1 cellular context compared by ENCODE assay signal in the genomic region with DNA sequence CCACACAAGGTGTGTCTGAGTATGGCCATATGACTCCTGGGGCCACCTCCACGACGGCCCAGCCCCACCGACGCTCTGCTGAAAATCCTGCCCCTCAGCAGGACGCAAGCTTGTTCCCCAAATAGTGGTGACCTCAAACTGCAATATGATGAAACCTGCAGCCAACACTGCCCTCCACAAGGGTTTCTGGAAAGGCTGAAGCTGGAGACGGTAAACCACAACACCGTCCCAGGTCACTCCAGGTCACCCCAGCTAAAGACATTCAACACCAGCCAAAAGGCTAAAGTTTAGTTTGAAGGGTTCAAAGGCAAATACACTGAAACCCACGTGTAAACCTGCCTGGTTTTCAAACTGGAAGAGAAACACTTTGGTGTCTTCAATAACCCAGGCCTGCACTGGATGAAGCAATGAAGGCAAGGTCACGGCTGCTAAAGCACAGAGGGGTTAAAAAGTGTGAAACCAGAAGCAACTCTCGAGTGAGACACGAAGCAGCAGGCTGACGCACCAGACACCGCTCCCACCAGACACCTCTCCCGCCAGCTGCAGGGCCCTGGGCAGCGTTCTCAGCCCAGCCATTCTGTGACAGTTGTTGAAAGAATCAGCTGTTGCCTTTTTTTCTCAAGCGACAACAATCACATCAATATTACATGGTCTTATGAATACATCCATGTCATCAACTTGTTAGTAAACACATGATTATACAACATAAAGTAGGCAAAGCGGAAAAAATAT.
TF ChIP-seq lines count a peak whose summit lies in the region.

No MANE protein-coding gene starts in this region.

TF ChIP-seq in K562, 482 proteins besides CTCF, POLR2A, EP300 and RAD21 (continued from another document and continues in another):
- TF ChIP-seq ETS1 (conservative IDR thresholded peaks at IDR 0.05; ENCODE audit: control insufficient read depth, low read depth, low read length) = no peak
- no peak for TF ChIP-seq SAFB (IDR thresholded peaks at IDR 0.05; ENCODE audit: borderline replicate concordance, low read depth, low read length)
- TF ChIP-seq CCAR2 (IDR thresholded peaks at IDR 0.05; ENCODE audit: low read depth, low read length) = no peak
- no peak; the same call in 1 of the 2 replicates for TF ChIP-seq ZKSCAN8 (CRISPR knock-in tag; IDR thresholded peaks at IDR 0.05)
- TF ChIP-seq RBM25 (IDR thresholded peaks at IDR 0.05; ENCODE audit: low read depth, low read length, severe bottlenecking) = no peak
- 0 out of 4 replicates have a peak, but pooled peaks of 1 of the 2 experiments have one; percentile 31 for TF ChIP-seq TEAD1 (CRISPR knock-in tag; IDR thresholded peaks at IDR 0.05)
- TF ChIP-seq ZC3H8 (IDR thresholded peaks at IDR 0.05) = no peak
- TF ChIP-seq DIDO1 (tag; IDR thresholded peaks at IDR 0.05; ENCODE audit: low read depth) = peak; percentile 38; the same call in 1 of the 2 replicates
- TF ChIP-seq ZNF143 (CRISPR knock-in tag; IDR thresholded peaks at IDR 0.05) = no peak
- no peak for TF ChIP-seq ETV1 (tag; conservative IDR thresholded peaks at IDR 0.05; ENCODE audit: low read depth)
- TF ChIP-seq MCM3 (IDR thresholded peaks at IDR 0.05) = no peak
- TF ChIP-seq ZNF785 (CRISPR knock-in tag; IDR thresholded peaks at IDR 0.05) = no peak
- no peak for TF ChIP-seq MLX (CRISPR knock-in tag; conservative IDR thresholded peaks at IDR 0.05)
- TF ChIP-seq NR2F6 (CRISPR knock-in tag; IDR thresholded peaks at IDR 0.05) = no peak
- TF ChIP-seq, protein P1, sequence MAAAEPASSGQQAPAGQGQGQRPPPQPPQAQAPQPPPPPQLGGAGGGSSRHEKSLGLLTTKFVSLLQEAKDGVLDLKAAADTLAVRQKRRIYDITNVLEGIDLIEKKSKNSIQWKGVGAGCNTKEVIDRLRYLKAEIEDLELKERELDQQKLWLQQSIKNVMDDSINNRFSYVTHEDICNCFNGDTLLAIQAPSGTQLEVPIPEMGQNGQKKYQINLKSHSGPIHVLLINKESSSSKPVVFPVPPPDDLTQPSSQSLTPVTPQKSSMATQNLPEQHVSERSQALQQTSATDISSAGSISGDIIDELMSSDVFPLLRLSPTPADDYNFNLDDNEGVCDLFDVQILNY (CRISPR knock-in tag; IDR thresholded peaks at IDR 0.05) = no peak
- no peak for TF ChIP-seq ID3 (CRISPR knock-in tag; IDR thresholded peaks at IDR 0.05)
- peak; percentile 27; the same call in 1 of the 2 replicates for TF ChIP-seq ID3 (tag; IDR thresholded peaks at IDR 0.05)
- 0 out of 2 replicates have a peak, but pooled peaks have one; percentile 34 for TF ChIP-seq CBFB (CRISPR knock-in tag; IDR thresholded peaks at IDR 0.05)
- TF ChIP-seq, protein P2, sequence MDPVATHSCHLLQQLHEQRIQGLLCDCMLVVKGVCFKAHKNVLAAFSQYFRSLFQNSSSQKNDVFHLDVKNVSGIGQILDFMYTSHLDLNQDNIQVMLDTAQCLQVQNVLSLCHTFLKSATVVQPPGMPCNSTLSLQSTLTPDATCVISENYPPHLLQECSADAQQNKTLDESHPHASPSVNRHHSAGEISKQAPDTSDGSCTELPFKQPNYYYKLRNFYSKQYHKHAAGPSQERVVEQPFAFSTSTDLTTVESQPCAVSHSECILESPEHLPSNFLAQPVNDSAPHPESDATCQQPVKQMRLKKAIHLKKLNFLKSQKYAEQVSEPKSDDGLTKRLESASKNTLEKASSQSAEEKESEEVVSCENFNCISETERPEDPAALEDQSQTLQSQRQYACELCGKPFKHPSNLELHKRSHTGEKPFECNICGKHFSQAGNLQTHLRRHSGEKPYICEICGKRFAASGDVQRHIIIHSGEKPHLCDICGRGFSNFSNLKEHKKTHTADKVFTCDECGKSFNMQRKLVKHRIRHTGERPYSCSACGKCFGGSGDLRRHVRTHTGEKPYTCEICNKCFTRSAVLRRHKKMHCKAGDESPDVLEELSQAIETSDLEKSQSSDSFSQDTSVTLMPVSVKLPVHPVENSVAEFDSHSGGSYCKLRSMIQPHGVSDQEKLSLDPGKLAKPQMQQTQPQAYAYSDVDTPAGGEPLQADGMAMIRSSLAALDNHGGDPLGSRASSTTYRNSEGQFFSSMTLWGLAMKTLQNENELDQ (CRISPR knock-in tag; IDR thresholded peaks at IDR 0.05; ENCODE audit: borderline replicate concordance) = no peak
- no peak for TF ChIP-seq PTRF (tag; IDR thresholded peaks at IDR 0.05)
- no peak for TF ChIP-seq PHF21A (IDR thresholded peaks at IDR 0.05; ENCODE audit: borderline replicate concordance, low read depth)
- TF ChIP-seq ZFX (CRISPR knock-in tag; IDR thresholded peaks at IDR 0.05) = no peak
- no peak for TF ChIP-seq NUFIP1 (IDR thresholded peaks at IDR 0.05; ENCODE audit: partially characterized antibody)
- TF ChIP-seq PYGO2 (tag; IDR thresholded peaks at IDR 0.05) = no peak
- no peak for TF ChIP-seq ZNF668 (CRISPR knock-in tag; IDR thresholded peaks at IDR 0.05)
- TF ChIP-seq SMAD4 (CRISPR knock-in tag; conservative IDR thresholded peaks at IDR 0.05) = peak; percentile 98
- no peak for TF ChIP-seq IFI16 (CRISPR knock-in tag; IDR thresholded peaks at IDR 0.05)
- TF ChIP-seq NFYB (IDR thresholded peaks at IDR 0.05; ENCODE audit: extremely low read depth, insufficient read length) = no peak
- TF ChIP-seq ATF6 (CRISPR knock-in tag; IDR thresholded peaks at IDR 0.05) = no peak
- TF ChIP-seq ZNF140 (CRISPR knock-in tag; IDR thresholded peaks at IDR 0.05) = no peak
- TF ChIP-seq, protein P3, sequence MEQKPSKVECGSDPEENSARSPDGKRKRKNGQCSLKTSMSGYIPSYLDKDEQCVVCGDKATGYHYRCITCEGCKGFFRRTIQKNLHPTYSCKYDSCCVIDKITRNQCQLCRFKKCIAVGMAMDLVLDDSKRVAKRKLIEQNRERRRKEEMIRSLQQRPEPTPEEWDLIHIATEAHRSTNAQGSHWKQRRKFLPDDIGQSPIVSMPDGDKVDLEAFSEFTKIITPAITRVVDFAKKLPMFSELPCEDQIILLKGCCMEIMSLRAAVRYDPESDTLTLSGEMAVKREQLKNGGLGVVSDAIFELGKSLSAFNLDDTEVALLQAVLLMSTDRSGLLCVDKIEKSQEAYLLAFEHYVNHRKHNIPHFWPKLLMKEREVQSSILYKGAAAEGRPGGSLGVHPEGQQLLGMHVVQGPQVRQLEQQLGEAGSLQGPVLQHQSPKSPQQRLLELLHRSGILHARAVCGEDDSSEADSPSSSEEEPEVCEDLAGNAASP (IDR thresholded peaks at IDR 0.05) = peak; percentile 89; the same call in 1 of the 2 replicates
- TF ChIP-seq ZNF696 (CRISPR knock-in tag; conservative IDR thresholded peaks at IDR 0.05) = no peak
- 0 out of 2 replicates have a peak, but pooled peaks have one; percentile 70 for TF ChIP-seq DDX20 (tag; IDR thresholded peaks at IDR 0.05; ENCODE audit: low read depth)
- TF ChIP-seq KAT2B (IDR thresholded peaks at IDR 0.05; ENCODE audit: low read depth, low read length) = no peak
- TF ChIP-seq RBM34 (IDR thresholded peaks at IDR 0.05; ENCODE audit: borderline replicate concordance, insufficient read depth, low read length) = no peak
- no peak for TF ChIP-seq CBX8 (IDR thresholded peaks at IDR 0.05; ENCODE audit: borderline replicate concordance, extremely low read depth, low read depth, low read length, poor library complexity, severe bottlenecking)
- no peak for TF ChIP-seq BRF1 (IDR thresholded peaks at IDR 0.05; ENCODE audit: borderline replicate concordance, extremely low read depth, insufficient read length)
- TF ChIP-seq MYBL2 (IDR thresholded peaks at IDR 0.05; ENCODE audit: low read depth) = no peak
- TF ChIP-seq MYBL2 (CRISPR knock-in tag; IDR thresholded peaks at IDR 0.05; ENCODE audit: borderline replicate concordance) = no peak
- TF ChIP-seq NFIX (CRISPR knock-in tag; IDR thresholded peaks at IDR 0.05; ENCODE audit: low read depth) = no peak
- TF ChIP-seq, protein P4, sequence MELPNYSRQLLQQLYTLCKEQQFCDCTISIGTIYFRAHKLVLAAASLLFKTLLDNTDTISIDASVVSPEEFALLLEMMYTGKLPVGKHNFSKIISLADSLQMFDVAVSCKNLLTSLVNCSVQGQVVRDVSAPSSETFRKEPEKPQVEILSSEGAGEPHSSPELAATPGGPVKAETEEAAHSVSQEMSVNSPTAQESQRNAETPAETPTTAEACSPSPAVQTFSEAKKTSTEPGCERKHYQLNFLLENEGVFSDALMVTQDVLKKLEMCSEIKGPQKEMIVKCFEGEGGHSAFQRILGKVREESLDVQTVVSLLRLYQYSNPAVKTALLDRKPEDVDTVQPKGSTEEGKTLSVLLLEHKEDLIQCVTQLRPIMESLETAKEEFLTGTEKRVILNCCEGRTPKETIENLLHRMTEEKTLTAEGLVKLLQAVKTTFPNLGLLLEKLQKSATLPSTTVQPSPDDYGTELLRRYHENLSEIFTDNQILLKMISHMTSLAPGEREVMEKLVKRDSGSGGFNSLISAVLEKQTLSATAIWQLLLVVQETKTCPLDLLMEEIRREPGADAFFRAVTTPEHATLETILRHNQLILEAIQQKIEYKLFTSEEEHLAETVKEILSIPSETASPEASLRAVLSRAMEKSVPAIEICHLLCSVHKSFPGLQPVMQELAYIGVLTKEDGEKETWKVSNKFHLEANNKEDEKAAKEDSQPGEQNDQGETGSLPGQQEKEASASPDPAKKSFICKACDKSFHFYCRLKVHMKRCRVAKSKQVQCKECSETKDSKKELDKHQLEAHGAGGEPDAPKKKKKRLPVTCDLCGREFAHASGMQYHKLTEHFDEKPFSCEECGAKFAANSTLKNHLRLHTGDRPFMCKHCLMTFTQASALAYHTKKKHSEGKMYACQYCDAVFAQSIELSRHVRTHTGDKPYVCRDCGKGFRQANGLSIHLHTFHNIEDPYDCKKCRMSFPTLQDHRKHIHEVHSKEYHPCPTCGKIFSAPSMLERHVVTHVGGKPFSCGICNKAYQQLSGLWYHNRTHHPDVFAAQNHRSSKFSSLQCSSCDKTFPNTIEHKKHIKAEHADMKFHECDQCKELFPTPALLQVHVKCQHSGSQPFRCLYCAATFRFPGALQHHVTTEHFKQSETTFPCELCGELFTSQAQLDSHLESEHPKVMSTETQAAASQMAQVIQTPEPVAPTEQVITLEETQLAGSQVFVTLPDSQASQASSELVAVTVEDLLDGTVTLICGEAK (IDR thresholded peaks at IDR 0.05) = peak; percentile 41; the same call in 1 of the 2 replicates
- TF ChIP-seq, protein P4 (CRISPR knock-in tag; IDR thresholded peaks at IDR 0.05) = no peak
- TF ChIP-seq MEIS2 (IDR thresholded peaks at IDR 0.05; ENCODE audit: partially characterized antibody) = no peak
- TF ChIP-seq PHTF2 (CRISPR knock-in tag; IDR thresholded peaks at IDR 0.05) = no peak
- TF ChIP-seq CEBPB (tag; IDR thresholded peaks at IDR 0.05) = peak; percentile 68
- TF ChIP-seq RB1 (IDR thresholded peaks at IDR 0.05; ENCODE audit: low read depth) = no peak
- TF ChIP-seq CREB1 (IDR thresholded peaks at IDR 0.05) = no peak
- TF ChIP-seq CREB1 (CRISPR knock-in tag; IDR thresholded peaks at IDR 0.05) = no peak
